Comparison of ENCODE assay signal across 17 cellular contexts in genomic region chr16:15807603-15808009, GRCh38. TPM values are rescaled to one million over a fixed set of nuclear protein-coding genes. Genes with fewer than 3 reads are reported as not detected.
DNase-seq lines count a peak whose midpoint lies in the region; ATAC-seq and TF ChIP-seq lines count a peak whose summit lies in the region.
"Had no signal": no experiment of that assay in that cellular context is flagged by ENCODE, and none has a peak within 500 bp of the region (broad histone marks: within the 10 kb centered on the region; RNA-seq: fewer than 3 reads in every experiment).

No MANE protein-coding gene starts in this region.

- TF ChIP-seq CTCF in fibroblast of the aortic adventitia (IDR thresholded peaks at IDR 0.05; ENCODE audit: insufficient read depth, low read length) = no peak

- CTCF ChIA-PET in activated CD8-positive, alpha-beta memory T cell treated with anti-CD3 and anti-CD28 coated beads, Interleukin-2, amount 10 ng/mL, durations not matched to agents 7 days and 5 days (lab: Charles Lee) = interaction anchor here (1.4 kb wide), 2 partner anchors 14 kb away, joined by 5 to 7 read pairs; no protein-coding TSS in a partner anchor

- DNase-seq in H7 (peak; percentile 57), adipocyte (ENCODE audit: low read depth) (peak; percentile 11), fibroblast of the aortic adventitia (ENCODE audit: low read depth) (peak; percentile 19), posterior vena cava (ENCODE audit: low spot score) (peak; percentile 83), NCI-H1092 treated with DMSO at 0.1 percent for 48 hours (lab: John Stamatoyannopoulos, UW) (no peak), DMS153 treated with DMSO at 0.1 percent for 48 hours (lab: John Stamatoyannopoulos, UW; ENCODE audit: unreplicated experiment) (no peak)
- DNase-seq in activated CD8-positive, alpha-beta memory T cell treated with anti-CD3 and anti-CD28 coated beads, Interleukin-2, amount 10 ng/mL, durations not matched to agents 7 days and 5 days = no peak
- DNase-seq in activated CD4-positive, alpha-beta T cell treated with anti-CD3 and anti-CD28 coated beads for 4 hours = no peak
- DNase-seq: cortex of kidney, DND-41, KBM-7, NCI-H146, trophoblast cell had no signal

- H3K27me3 Mint-ChIP-seq in activated CD8-positive, alpha-beta memory T cell treated with anti-CD3 and anti-CD28 coated beads, Interleukin-2, amount 10 ng/mL, durations not matched to agents 7 days and 5 days = peaks cover 32% of the 10 kb centered on the region

- no peaks in the 10 kb centered on the region for H3K36me3 Mint-ChIP-seq in activated CD8-positive, alpha-beta memory T cell treated with anti-CD3 and anti-CD28 coated beads, Interleukin-2, amount 10 ng/mL, durations not matched to agents 7 days and 5 days
- H3K36me3 Mint-ChIP-seq: activated naive CD4-positive, alpha-beta T cell treated with anti-CD3 and anti-CD28 coated beads, Interleukin-2, amount 50 U/mL, for 24 hours; mesothelial cell of epicardium had no signal

- intact Hi-C loops in posterior vena cava (cut with DNase I) = no loop called here

- no peak overlapping the region for H3K27ac Mint-ChIP-seq in activated CD8-positive, alpha-beta memory T cell treated with anti-CD3 and anti-CD28 coated beads, Interleukin-2, amount 10 ng/mL, durations not matched to agents 7 days and 5 days
- H3K27ac Mint-ChIP-seq: activated naive CD4-positive, alpha-beta T cell treated with anti-CD3 and anti-CD28 coated beads, Interleukin-2, amount 50 U/mL, for 24 hours; mesothelial cell of epicardium had no signal

- H3K4me3 Mint-ChIP-seq in activated CD8-positive, alpha-beta memory T cell treated with anti-CD3 and anti-CD28 coated beads, Interleukin-2, amount 10 ng/mL, durations not matched to agents 7 days and 5 days = no peak overlapping the region
- H3K4me3 Mint-ChIP-seq: activated naive CD4-positive, alpha-beta T cell treated with anti-CD3 and anti-CD28 coated beads, Interleukin-2, amount 50 U/mL, for 24 hours; mesothelial cell of epicardium had no signal

- no peak for ATAC-seq in activated CD8-positive, alpha-beta memory T cell treated with anti-CD3 and anti-CD28 coated beads, Interleukin-2, amount 10 ng/mL, durations not matched to agents 7 days and 5 days
- ATAC-seq: esophagus mucosa, SK-N-SH treated with all-trans-retinoic acid at 6 μM for 48 hours had no signal

- H3K9me3 ChIP-seq in adipocyte (ENCODE audit: control insufficient read depth, low read length) = no peaks in the 10 kb centered on the region

- no peak overlapping the region for H3K9ac ChIP-seq in adipocyte (ENCODE audit: low read length)

- H3K9me3 Mint-ChIP-seq in activated CD8-positive, alpha-beta memory T cell treated with anti-CD3 and anti-CD28 coated beads, Interleukin-2, amount 10 ng/mL, durations not matched to agents 7 days and 5 days (ENCODE audit: low read depth) = no peaks in the 10 kb centered on the region
- H3K9me3 Mint-ChIP-seq: activated naive CD4-positive, alpha-beta T cell treated with anti-CD3 and anti-CD28 coated beads, Interleukin-2, amount 50 U/mL, for 24 hours; mesothelial cell of epicardium had no signal

- no peaks in the 10 kb centered on the region for H3K36me3 ChIP-seq in H7 (replicated peaks; ENCODE audit: control insufficient read depth, insufficient read depth, low read length)
- H3K36me3 ChIP-seq in adipocyte (ENCODE audit: control insufficient read depth, insufficient read depth, low read length, severe bottlenecking) = no peaks in the 10 kb centered on the region

- H3K4me1 ChIP-seq in adipocyte (ENCODE audit: control insufficient read depth, insufficient read depth, low read length) = peaks cover 13% of the 10 kb centered on the region

- H3K27me3 ChIP-seq in H7 (ENCODE audit: control insufficient read depth, insufficient read depth, low read length) (no peaks in the 10 kb centered on the region; the same call in 1 of the 2 replicates), adipocyte (replicated peaks; ENCODE audit: control insufficient read depth, insufficient read depth, low read length) (peaks cover 22% of the 10 kb centered on the region)

- no peak overlapping the region for H3K4me3 ChIP-seq in H7 (ENCODE audit: insufficient read depth, low read depth, low read length)
- H3K4me3 ChIP-seq in adipocyte (ENCODE audit: low read length) = no peak overlapping the region
- H3K4me3 ChIP-seq in fibroblast of the aortic adventitia (ENCODE audit: low read depth, low read length) = no peak overlapping the region

- no peaks in the 10 kb centered on the region for H3K4me1 Mint-ChIP-seq in activated CD8-positive, alpha-beta memory T cell treated with anti-CD3 and anti-CD28 coated beads, Interleukin-2, amount 10 ng/mL, durations not matched to agents 7 days and 5 days
- H3K4me1 Mint-ChIP-seq: activated naive CD4-positive, alpha-beta T cell treated with anti-CD3 and anti-CD28 coated beads, Interleukin-2, amount 50 U/mL, for 24 hours had no signal

RNA-seq across cellular contexts. Expression of gene MYH11, which starts 49.2 kb away (rescaled TPM):
- total RNA-seq in H7 (2014; rRNA removed; shearing (Covaris generic)) = not detected in 2 replicates
- 0.57 TPM in 1 of 2 replicates, not detected in the other for total RNA-seq in fibroblast of the aortic adventitia (ENCODE audit: low replicate concordance)
- total RNA-seq in posterior vena cava = 1,000 to 10,000 TPM; 1,932 to 2,544 TPM
- total RNA-seq in activated CD8-positive, alpha-beta memory T cell treated with anti-CD3 and anti-CD28 coated beads, Interleukin-2, amount 10 ng/mL, durations not matched to agents 7 days and 5 days = under 1 TPM in 1 of 2 experiments, not detected in 1; 0.06 TPM

Comparison
In these comparisons a context has a peak if more than half of its experiments do, and no peak if none do; other contexts are left out.
1. DNase-seq: peak in H7 (single experiment), adipocyte (single experiment), fibroblast of the aortic adventitia (single experiment) and posterior vena cava (single experiment); none in NCI-H1092 treated with DMSO at 0.1 percent for 48 hours (single experiment), DMS153 treated with DMSO at 0.1 percent for 48 hours (single experiment), activated CD8-positive, alpha-beta memory T cell treated with anti-CD3 and anti-CD28 coated beads, Interleukin-2, amount 10 ng/mL, durations not matched to agents 7 days and 5 days (single experiment) and activated CD4-positive, alpha-beta T cell treated with anti-CD3 and anti-CD28 coated beads for 4 hours (0 of 2).
2. RNA of gene MYH11, which starts 49.2 kb away (total RNA-seq): 1,932 to 2,544 TPM in posterior vena cava; 0.06 TPM in activated CD8-positive, alpha-beta memory T cell treated with anti-CD3 and anti-CD28 coated beads, Interleukin-2, amount 10 ng/mL, durations not matched to agents 7 days and 5 days, not detected in H7 and 0.57 TPM in fibroblast of the aortic adventitia; every median in the first group is over 1,000 times any median in the second.